ENCODE assay signal across 8 cellular contexts in the genomic region with DNA sequence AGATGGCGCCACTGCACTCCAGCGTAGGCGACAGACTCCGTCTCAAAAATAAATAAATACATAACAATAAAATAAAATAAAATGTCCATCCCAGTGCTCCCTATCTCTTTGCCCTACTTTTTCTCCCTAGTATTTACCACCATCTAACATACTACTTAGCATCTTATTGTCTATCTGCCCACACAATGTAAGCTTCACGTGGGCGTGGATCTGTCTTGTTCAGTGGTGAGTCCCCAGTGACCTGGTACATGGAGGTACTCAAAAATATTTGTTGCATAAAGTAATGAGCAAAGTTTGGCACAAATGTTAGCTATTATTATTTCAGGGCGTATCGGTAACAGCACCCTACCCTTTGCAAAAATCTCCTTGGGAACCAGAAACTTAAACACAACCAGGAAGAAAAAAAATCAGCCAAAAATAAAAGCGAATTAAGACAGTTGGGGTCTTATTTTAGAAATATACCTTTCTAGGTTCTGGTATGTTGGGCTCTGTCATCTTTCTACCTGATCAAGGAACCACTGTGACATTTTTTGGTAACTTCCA. TPM values are rescaled to one million over a fixed set of nuclear protein-coding genes. Genes with fewer than 3 reads are reported as not detected.
A peak's percentile ranks its signal among the peaks of the same experiment; 100 is the strongest.
DNase-seq lines count a peak whose midpoint lies in the region; ATAC-seq and TF ChIP-seq lines count a peak whose summit lies in the region.

No MANE protein-coding gene starts in this region.

- no peak for TF ChIP-seq CTCF in fibroblast of villous mesenchyme (IDR thresholded peaks at IDR 0.05; ENCODE audit: insufficient read depth, low read depth, low read length)

- POLR2A ChIA-PET in HEK293T (lab: Yijun Ruan, JAX): interaction anchor here (0.6 to 1.6 kb wide), 3 partner anchors 15 to 18 kb away, joined by 3 to 5 read pairs (median 3); a partner anchor contains a TSS

- H3K4me3 ChIP-seq in fibroblast of villous mesenchyme (ENCODE audit: low read depth, low read length): peak overlapping the region; percentile 48
- peak overlapping the region; percentile 72 for H3K4me3 ChIP-seq in skeletal muscle cell (ENCODE audit: low read depth, low read length)

- peak; percentile 3 for DNase-seq in fibroblast of villous mesenchyme (ENCODE audit: low read depth)
- DNase-seq in skeletal muscle cell (ENCODE audit: low read depth): no peak
- DNase-seq in HEK293T (ENCODE audit: extremely low spot score): no peak
- no peak for DNase-seq in NCI-H82 treated with DMSO at 0.1 percent for 48 hours (lab: John Stamatoyannopoulos, UW; ENCODE audit: unreplicated experiment)
- no peak for DNase-seq in DMS 273 treated with DMSO at 0.1 percent for 48 hours (lab: John Stamatoyannopoulos, UW)

- ATAC-seq in GM18873 (IDR thresholded peaks at IDR 0.05; ENCODE audit: low FRiP score, unreplicated experiment) (peak; percentile 5), SK-N-SH treated with all-trans-retinoic acid at 6 μM for 48 hours (peak; percentile 1; the same call in 1 of the 3 replicates), HG03460 (IDR thresholded peaks at IDR 0.05; ENCODE audit: unreplicated experiment) (no peak)

- CTCF ChIA-PET in HEK293T (lab: Yijun Ruan, JAX): interaction anchor here (0.6 to 1.8 kb wide), 2 partner anchors 24 to 327 kb away, joined by 3 to 7 read pairs; no protein-coding TSS in a partner anchor

TF ChIP-seq in SK-N-SH treated with all-trans-retinoic acid at 6 μM for 48 hours, 23 proteins besides CTCF, POLR2A, EP300 and RAD21:
- TF ChIP-seq OSR1 (CRISPR knock-in tag; IDR thresholded peaks at IDR 0.05) (no peak), ZFP3 (CRISPR knock-in tag; IDR thresholded peaks at IDR 0.05) (no peak), SNAI2 (CRISPR knock-in tag; IDR thresholded peaks at IDR 0.05) (no peak), ZNF8 (CRISPR knock-in tag; IDR thresholded peaks at IDR 0.05) (no peak), PPARA (CRISPR knock-in tag; IDR thresholded peaks at IDR 0.05; ENCODE audit: borderline replicate concordance) (no peak), BACH2 (CRISPR knock-in tag; IDR thresholded peaks at IDR 0.05; ENCODE audit: borderline replicate concordance) (no peak), ARNTL (CRISPR knock-in tag; IDR thresholded peaks at IDR 0.05; ENCODE audit: borderline replicate concordance, low read depth) (no peak), RARB (CRISPR knock-in tag; IDR thresholded peaks at IDR 0.05) (no peak), GLIS3 (CRISPR knock-in tag; IDR thresholded peaks at IDR 0.05) (no peak)
- TF ChIP-seq, protein P1, sequence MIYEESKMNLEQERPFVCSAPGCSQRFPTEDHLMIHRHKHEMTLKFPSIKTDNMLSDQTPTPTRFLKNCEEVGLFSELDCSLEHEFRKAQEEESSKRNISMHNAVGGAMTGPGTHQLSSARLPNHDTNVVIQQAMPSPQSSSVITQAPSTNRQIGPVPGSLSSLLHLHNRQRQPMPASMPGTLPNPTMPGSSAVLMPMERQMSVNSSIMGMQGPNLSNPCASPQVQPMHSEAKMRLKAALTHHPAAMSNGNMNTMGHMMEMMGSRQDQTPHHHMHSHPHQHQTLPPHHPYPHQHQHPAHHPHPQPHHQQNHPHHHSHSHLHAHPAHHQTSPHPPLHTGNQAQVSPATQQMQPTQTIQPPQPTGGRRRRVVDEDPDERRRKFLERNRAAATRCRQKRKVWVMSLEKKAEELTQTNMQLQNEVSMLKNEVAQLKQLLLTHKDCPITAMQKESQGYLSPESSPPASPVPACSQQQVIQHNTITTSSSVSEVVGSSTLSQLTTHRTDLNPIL (CRISPR knock-in tag; IDR thresholded peaks at IDR 0.05; ENCODE audit: low read depth): no peak
TF ChIP-seq in SK-N-SH treated with all-trans-retinoic acid at 6 μM for 48 hours: peak in this region for 0.

TF ChIP-seq in HEK293T, 16 proteins besides CTCF, POLR2A, EP300 and RAD21:
- TF ChIP-seq SUZ12 (IDR thresholded peaks at IDR 0.05) (no peak), HDGF (IDR thresholded peaks at IDR 0.05; ENCODE audit: borderline replicate concordance) (no peak), ZNF384 (IDR thresholded peaks at IDR 0.05) (no peak), ARNT (IDR thresholded peaks at IDR 0.05) (no peak), FOXK2 (IDR thresholded peaks at IDR 0.05) (no peak), L3MBTL2 (conservative IDR thresholded peaks at IDR 0.05) (no peak; the same call in 1 of the 2 replicates), TARDBP (IDR thresholded peaks at IDR 0.05) (no peak), SP1 (IDR thresholded peaks at IDR 0.05) (no peak), CTBP1 (IDR thresholded peaks at IDR 0.05; ENCODE audit: borderline replicate concordance) (no peak)
- TF ChIP-seq, protein P2, sequence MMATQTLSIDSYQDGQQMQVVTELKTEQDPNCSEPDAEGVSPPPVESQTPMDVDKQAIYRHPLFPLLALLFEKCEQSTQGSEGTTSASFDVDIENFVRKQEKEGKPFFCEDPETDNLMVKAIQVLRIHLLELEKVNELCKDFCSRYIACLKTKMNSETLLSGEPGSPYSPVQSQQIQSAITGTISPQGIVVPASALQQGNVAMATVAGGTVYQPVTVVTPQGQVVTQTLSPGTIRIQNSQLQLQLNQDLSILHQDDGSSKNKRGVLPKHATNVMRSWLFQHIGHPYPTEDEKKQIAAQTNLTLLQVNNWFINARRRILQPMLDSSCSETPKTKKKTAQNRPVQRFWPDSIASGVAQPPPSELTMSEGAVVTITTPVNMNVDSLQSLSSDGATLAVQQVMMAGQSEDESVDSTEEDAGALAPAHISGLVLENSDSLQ (IDR thresholded peaks at IDR 0.05): no peak

RNA-seq across cellular contexts. Expression of a gene that starts 0.5 kb away (rescaled TPM):
- total RNA-seq in fibroblast of villous mesenchyme: 26.8 and 36.7 TPM in 2 replicates

RNA-seq across cellular contexts. Expression of a gene that starts 17.5 kb away (rescaled TPM):
- 8.1 and 11.2 TPM in 2 replicates for total RNA-seq in fibroblast of villous mesenchyme
